Comparison of ENCODE assay signal across 1 cellular context in genomic region chr1:183966487-183966886, GRCh38.
TF ChIP-seq lines count a peak whose summit lies in the region.

No MANE protein-coding gene starts in this region.

TF ChIP-seq in HEK293T, 16 proteins besides CTCF, POLR2A, EP300 and RAD21 (continued from another document):
- TF ChIP-seq PKNOX1 (IDR thresholded peaks at IDR 0.05), result no peak
- no peak for TF ChIP-seq BHLHE40 (IDR thresholded peaks at IDR 0.05; ENCODE audit: borderline replicate concordance)
- no peak for TF ChIP-seq L3MBTL2 (conservative IDR thresholded peaks at IDR 0.05)
- no peak for TF ChIP-seq TARDBP (IDR thresholded peaks at IDR 0.05)
- TF ChIP-seq FOXM1 (IDR thresholded peaks at IDR 0.05; ENCODE audit: borderline replicate concordance), result no peak
- TF ChIP-seq FOXA1 (IDR thresholded peaks at IDR 0.05), result no peak
- TF ChIP-seq FOXK2 (IDR thresholded peaks at IDR 0.05), result no peak
- no peak for TF ChIP-seq ZNF384 (IDR thresholded peaks at IDR 0.05)
- TF ChIP-seq HDGF (IDR thresholded peaks at IDR 0.05; ENCODE audit: borderline replicate concordance), result no peak
